Comparison of ENCODE assay signal across 16 cellular contexts in genomic region chr7:66399566-66399965, GRCh38.
"Had no signal": no experiment of that assay in that cellular context is flagged by ENCODE, and none has a peak within 500 bp of the region (broad histone marks: within the 10 kb centered on the region; RNA-seq: fewer than 3 reads in every experiment).

No MANE protein-coding gene starts in this region.

- H3K9me3 ChIP-seq: gastroesophageal sphincter, mucosa of descending colon, right lobe of liver, stomach had no signal

- DNase-seq: activated CD4-positive, alpha-beta T cell treated with anti-CD3 and anti-CD28 coated beads, Interleukin-2, amount 10 ng/mL, durations not matched to agents 7 days and 5 days; activated CD8-positive, alpha-beta T cell treated with anti-CD3 and anti-CD28 coated beads, Interleukin-2, amount 10 ng/mL, durations not matched to agents 7 days and 5 days; activated naive CD4-positive, alpha-beta T cell treated with anti-CD3 and anti-CD28 coated beads for 36 hours; activated T-cell treated with anti-CD3 and anti-CD28 coated beads, Interleukin-2, amount 50 U/mL, for 24 hours; effector memory CD8-positive, alpha-beta T cell; heart left ventricle; left ventricle myocardium superior; mesenchymal stem cell; mucosa of descending colon; naive B cell; stimulated activated CD4-positive, alpha-beta T cell treated with anti-CD3 and anti-CD28 coated beads, Interleukin-4, amount 100 ng/mL, for 24 hours; stomach had no signal

- H3K27me3 ChIP-seq: gastroesophageal sphincter, heart left ventricle, right lobe of liver, stomach had no signal

- H3K4me3 ChIP-seq: gastroesophageal sphincter, heart left ventricle, mucosa of descending colon, right lobe of liver, stomach had no signal

- H3K36me3 ChIP-seq: right lobe of liver had no signal

- H3K4me1 ChIP-seq: gastroesophageal sphincter, heart left ventricle, stomach had no signal

- H3K27ac ChIP-seq: gastroesophageal sphincter, heart left ventricle, right lobe of liver, stomach had no signal

- ATAC-seq: activated CD4-positive, CD25-positive, alpha-beta regulatory T cell treated with anti-CD3 and anti-CD28 coated beads, Interleukin-2, amount 50 U/mL, for 24 hours; activated CD8-positive, alpha-beta T cell treated with anti-CD3 and anti-CD28 coated beads, Interleukin-2, amount 10 ng/mL, durations not matched to agents 7 days and 5 days; effector memory CD8-positive, alpha-beta T cell; gastroesophageal sphincter; heart left ventricle; left ventricle myocardium superior; mucosa of descending colon; stimulated activated effector memory CD8-positive, alpha-beta T cell treated with anti-CD3 and anti-CD28 coated beads, Interleukin-12 subunit alpha, Interleukin-12 subunit beta, amount 100 ng/mL, for 72 hours had no signal
